ENCODE assay signal across 28 cellular contexts in the genomic region with DNA sequence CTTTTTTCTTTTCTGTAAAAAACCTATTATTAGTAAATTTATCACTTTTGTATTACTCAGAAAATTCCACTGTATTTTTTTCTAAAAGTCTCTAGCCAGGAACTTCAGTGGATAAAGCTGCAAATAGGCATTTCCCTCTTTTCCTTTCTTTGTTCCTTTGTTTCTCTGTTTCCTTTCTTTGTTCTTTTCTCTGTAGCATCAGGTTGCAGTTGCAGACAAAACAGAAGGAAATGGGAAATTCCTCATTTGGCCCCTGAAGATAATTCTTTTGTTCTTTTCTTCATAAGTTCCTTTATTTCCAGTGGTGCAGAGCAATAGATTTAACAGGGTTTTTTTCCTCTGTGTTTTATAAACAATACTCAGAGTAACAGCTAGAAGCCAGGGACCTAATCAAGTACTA.
"Had no signal": no experiment of that assay in that cellular context is flagged by ENCODE, and none has a peak within 500 bp of the region (broad histone marks: within the 10 kb centered on the region; RNA-seq: fewer than 3 reads in every experiment).

No MANE protein-coding gene starts in this region.

- H3K4me1 ChIP-seq: adrenal gland had no signal

- H3K27ac Mint-ChIP-seq: activated CD4-positive, alpha-beta memory T cell treated with anti-CD3 and anti-CD28 coated beads, Interleukin-2, amount 10 ng/mL, durations not matched to agents 7 days and 5 days; activated CD4-positive, alpha-beta T cell treated with anti-CD3 and anti-CD28 coated beads for 36 hours; activated naive CD4-positive, alpha-beta T cell treated with anti-CD3 and anti-CD28 coated beads, Interleukin-2, amount 10 ng/mL, durations not matched to agents 7 days and 5 days; activated naive CD8-positive, alpha-beta T cell treated with anti-CD3 and anti-CD28 coated beads for 36 hours; activated T-helper 17 cell treated with anti-CD3 and anti-CD28 coated beads, Interleukin-2, amount 50 U/mL, for 72 hours had no signal

- H3K4me3 Mint-ChIP-seq: activated CD4-positive, alpha-beta memory T cell treated with anti-CD3 and anti-CD28 coated beads, Interleukin-2, amount 10 ng/mL, durations not matched to agents 7 days and 5 days; activated CD4-positive, alpha-beta T cell treated with anti-CD3 and anti-CD28 coated beads for 36 hours; activated naive CD4-positive, alpha-beta T cell treated with anti-CD3 and anti-CD28 coated beads, Interleukin-2, amount 10 ng/mL, durations not matched to agents 7 days and 5 days; activated naive CD8-positive, alpha-beta T cell treated with anti-CD3 and anti-CD28 coated beads for 36 hours; activated T-helper 17 cell treated with anti-CD3 and anti-CD28 coated beads, Interleukin-2, amount 50 U/mL, for 72 hours had no signal

- H3K27ac ChIP-seq: adrenal gland, SK-N-MC, VCaP had no signal

- H3K9me3 Mint-ChIP-seq: activated CD4-positive, alpha-beta memory T cell treated with anti-CD3 and anti-CD28 coated beads, Interleukin-2, amount 10 ng/mL, durations not matched to agents 7 days and 5 days; activated naive CD4-positive, alpha-beta T cell treated with anti-CD3 and anti-CD28 coated beads, Interleukin-2, amount 10 ng/mL, durations not matched to agents 7 days and 5 days; activated naive CD8-positive, alpha-beta T cell treated with anti-CD3 and anti-CD28 coated beads for 36 hours; activated T-helper 17 cell treated with anti-CD3 and anti-CD28 coated beads, Interleukin-2, amount 50 U/mL, for 72 hours had no signal

- H3K36me3 Mint-ChIP-seq: activated naive CD4-positive, alpha-beta T cell treated with anti-CD3 and anti-CD28 coated beads, Interleukin-2, amount 10 ng/mL, durations not matched to agents 7 days and 5 days; activated naive CD8-positive, alpha-beta T cell treated with anti-CD3 and anti-CD28 coated beads for 36 hours had no signal

- DNase-seq: activated CD4-positive, alpha-beta memory T cell treated with anti-CD3 and anti-CD28 coated beads, Interleukin-2, amount 10 ng/mL, durations not matched to agents 7 days and 5 days; activated CD4-positive, alpha-beta T cell treated with anti-CD3 and anti-CD28 coated beads for 36 hours; activated CD4-positive, alpha-beta T cell treated with anti-CD3 and anti-CD28 coated beads, Interleukin-2, amount 50 U/mL, for 1 hour; activated gamma-delta T cell treated with Interleukin-2 at 50 U/mL for 16 hours; activated naive CD4-positive, alpha-beta T cell treated with anti-CD3 and anti-CD28 coated beads, Interleukin-2, amount 10 ng/mL, durations not matched to agents 7 days and 5 days; activated naive CD8-positive, alpha-beta T cell treated with anti-CD3 and anti-CD28 coated beads for 36 hours; activated T-cell treated with anti-CD3 and anti-CD28 coated beads for 4 hours; activated T-cell treated with anti-CD3 and anti-CD28 coated beads, Interleukin-2, amount 50 U/mL, for 48 hours; adrenal gland; anterior cingulate cortex; cerebellar nuclear complex; Karpas-422; MM.1S; NCI-H1105 treated with DMSO at 0.1 percent for 48 hours; NCI-H1436 treated with DMSO at 0.1 percent for 48 hours; NCI-H187; NCI-H2081 treated with DMSO at 0.1 percent for 48 hours; NCI-H226; NCI-H526; NCI-H82; OCI-M1; RPMI8226; T-helper 1 cell had no signal

- ATAC-seq: activated CD4-positive, alpha-beta T cell treated with anti-CD3 and anti-CD28 coated beads for 36 hours; activated T-helper 17 cell treated with anti-CD3 and anti-CD28 coated beads, Interleukin-2, amount 50 U/mL, for 72 hours; Panc1; Right ventricle myocardium inferior had no signal

- H3K9me3 ChIP-seq: adrenal gland had no signal

- H3K27me3 ChIP-seq: adrenal gland had no signal

- H3K4me1 Mint-ChIP-seq: activated CD4-positive, alpha-beta memory T cell treated with anti-CD3 and anti-CD28 coated beads, Interleukin-2, amount 10 ng/mL, durations not matched to agents 7 days and 5 days; activated CD4-positive, alpha-beta T cell treated with anti-CD3 and anti-CD28 coated beads for 36 hours; activated naive CD4-positive, alpha-beta T cell treated with anti-CD3 and anti-CD28 coated beads, Interleukin-2, amount 10 ng/mL, durations not matched to agents 7 days and 5 days; activated naive CD8-positive, alpha-beta T cell treated with anti-CD3 and anti-CD28 coated beads for 36 hours; activated T-helper 17 cell treated with anti-CD3 and anti-CD28 coated beads, Interleukin-2, amount 50 U/mL, for 72 hours had no signal

- H3K36me3 ChIP-seq: adrenal gland had no signal

- H3K27me3 Mint-ChIP-seq: activated CD4-positive, alpha-beta memory T cell treated with anti-CD3 and anti-CD28 coated beads, Interleukin-2, amount 10 ng/mL, durations not matched to agents 7 days and 5 days; activated naive CD4-positive, alpha-beta T cell treated with anti-CD3 and anti-CD28 coated beads, Interleukin-2, amount 10 ng/mL, durations not matched to agents 7 days and 5 days; activated T-helper 17 cell treated with anti-CD3 and anti-CD28 coated beads, Interleukin-2, amount 50 U/mL, for 72 hours had no signal

- H3K4me3 ChIP-seq: adrenal gland, SK-N-MC had no signal
